Comparison of ENCODE assay signal across 8 cellular contexts in the genomic region with DNA sequence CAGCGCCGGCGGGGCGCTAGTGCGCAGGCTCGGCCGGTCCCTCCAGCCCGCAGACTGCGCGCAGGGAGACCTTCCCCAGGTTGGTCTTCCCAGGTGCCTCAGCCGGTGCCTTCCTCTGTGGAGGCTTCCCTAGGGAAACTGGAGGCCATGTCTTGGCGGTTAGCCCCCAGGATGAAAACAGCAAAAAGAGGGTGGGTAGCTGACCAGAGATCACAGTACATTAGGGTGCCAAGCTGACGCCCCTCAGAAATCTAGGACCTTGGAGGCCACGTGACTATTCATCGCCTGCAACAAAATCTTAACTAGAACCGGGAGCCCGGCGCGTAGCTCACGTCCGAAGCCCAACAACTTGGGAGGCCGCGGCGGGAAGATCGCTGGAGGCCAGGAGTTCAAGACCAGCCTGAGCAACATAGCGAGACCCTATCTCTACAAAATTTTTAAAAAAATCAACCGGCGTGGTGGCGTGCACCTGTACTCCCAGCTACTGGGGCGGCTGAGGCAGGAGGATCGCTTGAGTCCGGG. TPM values are rescaled to one million over a fixed set of nuclear protein-coding genes. Genes with fewer than 3 reads are reported as not detected.
A peak's percentile ranks its signal among the peaks of the same experiment; 100 is the strongest.
DNase-seq lines count a peak whose midpoint lies in the region; ATAC-seq and TF ChIP-seq lines count a peak whose summit lies in the region.

No MANE protein-coding gene starts in this region.

- peaks cover 34% of the 10 kb centered on the region for H3K4me1 Mint-ChIP-seq in activated CD8-positive, alpha-beta memory T cell treated with anti-CD3 and anti-CD28 coated beads, Interleukin-2, amount 10 ng/mL, durations not matched to agents 7 days and 5 days
- peaks cover 9% of the 10 kb centered on the region for H3K4me1 Mint-ChIP-seq in activated T-helper 17 cell treated with anti-CD3 and anti-CD28 coated beads, Interleukin-2, amount 50 U/mL, for 72 hours
- peaks cover 35 to 44% of the 10 kb centered on the region in 2 donors for H3K4me1 Mint-ChIP-seq in immature natural killer cell

- intact Hi-C loops in thyroid gland (cut with DNase I), result no loop called here

- CTCF ChIA-PET in activated CD8-positive, alpha-beta memory T cell treated with anti-CD3 and anti-CD28 coated beads, Interleukin-2, amount 10 ng/mL, durations not matched to agents 7 days and 5 days (lab: Charles Lee), result interaction anchor here (0.5 to 5.3 kb wide), 10 partner anchors 19 to 101 kb away, joined by 3 to 69 read pairs (median 10); a partner anchor contains a TSS

- peak overlapping the region; percentile 96 to 97 (median 97) for H3K27ac ChIP-seq in thyroid gland

- peak overlapping the region; percentile 91 for H3K4me3 Mint-ChIP-seq in activated CD8-positive, alpha-beta memory T cell treated with anti-CD3 and anti-CD28 coated beads, Interleukin-2, amount 10 ng/mL, durations not matched to agents 7 days and 5 days
- H3K4me3 Mint-ChIP-seq in activated T-helper 17 cell treated with anti-CD3 and anti-CD28 coated beads, Interleukin-2, amount 50 U/mL, for 72 hours, result peak overlapping the region; percentile 79
- peak overlapping the region; percentile 97 to 99 (median 99) for H3K4me3 Mint-ChIP-seq in immature natural killer cell

- 48 to 52% methylated on average over 21 to 25 of the region's 32 CpGs for WGBS in thyroid gland, 2 donors

- H3K9me3 Mint-ChIP-seq in activated CD8-positive, alpha-beta memory T cell treated with anti-CD3 and anti-CD28 coated beads, Interleukin-2, amount 10 ng/mL, durations not matched to agents 7 days and 5 days (ENCODE audit: low read depth), result no peaks in the 10 kb centered on the region
- H3K9me3 Mint-ChIP-seq in activated T-helper 17 cell treated with anti-CD3 and anti-CD28 coated beads, Interleukin-2, amount 50 U/mL, for 72 hours, result no peaks in the 10 kb centered on the region
- no peaks in the 10 kb centered on the region for H3K9me3 Mint-ChIP-seq in immature natural killer cell

- no peak for ATAC-seq in activated CD8-positive, alpha-beta memory T cell treated with anti-CD3 and anti-CD28 coated beads, Interleukin-2, amount 10 ng/mL, durations not matched to agents 7 days and 5 days
- no peak for ATAC-seq in activated T-helper 17 cell treated with anti-CD3 and anti-CD28 coated beads, Interleukin-2, amount 50 U/mL, for 72 hours (replicated peaks)

- no peak for TF ChIP-seq POLR2A in thyroid gland (IDR thresholded peaks at IDR 0.05)

- no peaks in the 10 kb centered on the region for H3K9me3 ChIP-seq in thyroid gland

- no peak for DNase-seq in activated CD8-positive, alpha-beta memory T cell treated with anti-CD3 and anti-CD28 coated beads, Interleukin-2, amount 10 ng/mL, durations not matched to agents 7 days and 5 days
- no peak for DNase-seq in activated CD8-positive, alpha-beta memory T cell treated with anti-CD3 and anti-CD28 coated beads for 24 hours
- DNase-seq in immature natural killer cell (no peak), thyroid gland (no peak), epidermal melanocyte (ENCODE audit: insufficient read length, low spot score) (no peak), HUDEP-2 (lab: John Stamatoyannopoulos, UW; ENCODE audit: unreplicated experiment in 76 of 76) (no peak)
- DNase-seq in stimulated activated CD4-positive, alpha-beta T cell treated with anti-CD3 and anti-CD28 coated beads, Interleukin-4, amount 100 ng/mL, for 4 hours, result no peak

- H3K36me3 Mint-ChIP-seq in activated CD8-positive, alpha-beta memory T cell treated with anti-CD3 and anti-CD28 coated beads, Interleukin-2, amount 10 ng/mL, durations not matched to agents 7 days and 5 days, result peaks cover 15% of the 10 kb centered on the region
- peaks cover 65% of the 10 kb centered on the region for H3K36me3 Mint-ChIP-seq in activated T-helper 17 cell treated with anti-CD3 and anti-CD28 coated beads, Interleukin-2, amount 50 U/mL, for 72 hours (ENCODE audit: low read depth)
- peaks cover 7 to 9% (median 7%) of the 10 kb centered on the region in 3 donors for H3K36me3 Mint-ChIP-seq in immature natural killer cell

- no peaks in the 10 kb centered on the region for H3K27me3 Mint-ChIP-seq in activated CD8-positive, alpha-beta memory T cell treated with anti-CD3 and anti-CD28 coated beads, Interleukin-2, amount 10 ng/mL, durations not matched to agents 7 days and 5 days
- no peaks in the 10 kb centered on the region for H3K27me3 Mint-ChIP-seq in activated T-helper 17 cell treated with anti-CD3 and anti-CD28 coated beads, Interleukin-2, amount 50 U/mL, for 72 hours
- H3K27me3 Mint-ChIP-seq in immature natural killer cell (ENCODE audit: low read depth in 3 of 3), result peaks cover 2 to 5% (median 5%) of the 10 kb centered on the region in 3 donors

- no peak for TF ChIP-seq CTCF in thyroid gland (IDR thresholded peaks at IDR 0.05)

- peak overlapping the region; percentile 12 to 81 (median 72) for H3K4me3 ChIP-seq in thyroid gland (replicated peaks in 1 of 3)

- no peaks in the 10 kb centered on the region for H3K27me3 ChIP-seq in thyroid gland

- peaks cover 3 to 10% of the 10 kb centered on the region in 2 donors for H3K36me3 ChIP-seq in thyroid gland

- H3K27ac Mint-ChIP-seq in activated CD8-positive, alpha-beta memory T cell treated with anti-CD3 and anti-CD28 coated beads, Interleukin-2, amount 10 ng/mL, durations not matched to agents 7 days and 5 days, result peak overlapping the region; percentile 94
- H3K27ac Mint-ChIP-seq in activated T-helper 17 cell treated with anti-CD3 and anti-CD28 coated beads, Interleukin-2, amount 50 U/mL, for 72 hours, result peak overlapping the region; percentile 79
- peak overlapping the region; percentile 92 to 99 (median 98) for H3K27ac Mint-ChIP-seq in immature natural killer cell

- H3K4me1 ChIP-seq in thyroid gland, result peaks cover 17 to 23% of the 10 kb centered on the region in 2 donors

RNA-seq across cellular contexts. Expression of a gene that starts 0.3 kb away (rescaled TPM):
- total RNA-seq in activated CD8-positive, alpha-beta memory T cell treated with anti-CD3 and anti-CD28 coated beads, Interleukin-2, amount 10 ng/mL, durations not matched to agents 7 days and 5 days, result 100 to 1,000 TPM in 1 of 2 experiments, 10 to 100 TPM in 1; 86.7 to 117 TPM
- total RNA-seq in activated T-helper 17 cell treated with anti-CD3 and anti-CD28 coated beads, Interleukin-2, amount 50 U/mL, for 72 hours, result 10 to 100 TPM; 69.0 to 82.6 TPM
- 100 to 1,000 TPM; 224 to 384 (median 327) TPM for polyA plus RNA-seq in immature natural killer cell
- 100 to 1,000 TPM; 157 to 361 (median 297) TPM for total RNA-seq in thyroid gland

RNA-seq across cellular contexts. Expression of a gene that starts 7.6 kb away (rescaled TPM):
- 10 to 100 TPM; 21.6 TPM for total RNA-seq in activated CD8-positive, alpha-beta memory T cell treated with anti-CD3 and anti-CD28 coated beads, Interleukin-2, amount 10 ng/mL, durations not matched to agents 7 days and 5 days
- total RNA-seq in activated T-helper 17 cell treated with anti-CD3 and anti-CD28 coated beads, Interleukin-2, amount 50 U/mL, for 72 hours, result 10 to 100 TPM; 20.0 to 23.1 TPM
- polyA plus RNA-seq in immature natural killer cell, result 1 to 10 TPM in 1 of 3 donors, under 1 TPM in 1, not detected in 1; 0.32 to 1.4 TPM
- 1 to 10 TPM; 5.1 to 6.6 (median 5.8) TPM for total RNA-seq in thyroid gland

RNA-seq across cellular contexts. Expression of a gene that starts 27.2 kb away (rescaled TPM):
- 10 to 100 TPM; 56.6 to 57.1 TPM for total RNA-seq in activated CD8-positive, alpha-beta memory T cell treated with anti-CD3 and anti-CD28 coated beads, Interleukin-2, amount 10 ng/mL, durations not matched to agents 7 days and 5 days
- 10 to 100 TPM; 49.3 to 56.8 TPM for total RNA-seq in activated T-helper 17 cell treated with anti-CD3 and anti-CD28 coated beads, Interleukin-2, amount 50 U/mL, for 72 hours
- polyA plus RNA-seq in immature natural killer cell, result 100 to 1,000 TPM in 2 of 3 donors, 10 to 100 TPM in 1; 88.2 to 135 (median 116) TPM
- 100 to 1,000 TPM in 2 of 4 donors, 10 to 100 TPM in 2; 71.5 to 141 (median 107) TPM for total RNA-seq in thyroid gland

RNA-seq across cellular contexts. Expression of a gene that starts 27.8 kb away (rescaled TPM):
- 10 to 100 TPM; 41.6 to 42.3 TPM for total RNA-seq in activated CD8-positive, alpha-beta memory T cell treated with anti-CD3 and anti-CD28 coated beads, Interleukin-2, amount 10 ng/mL, durations not matched to agents 7 days and 5 days
- 10 to 100 TPM; 55.6 to 69.6 TPM for total RNA-seq in activated T-helper 17 cell treated with anti-CD3 and anti-CD28 coated beads, Interleukin-2, amount 50 U/mL, for 72 hours
- polyA plus RNA-seq in immature natural killer cell, result 10 to 100 TPM; 19.6 to 28.6 (median 26.6) TPM
- 10 to 100 TPM; 30.0 to 42.5 (median 32.7) TPM for total RNA-seq in thyroid gland

RNA-seq across cellular contexts. Expression of a gene that starts 44.4 kb away (rescaled TPM):
- not detected for total RNA-seq in activated CD8-positive, alpha-beta memory T cell treated with anti-CD3 and anti-CD28 coated beads, Interleukin-2, amount 10 ng/mL, durations not matched to agents 7 days and 5 days
- not detected for total RNA-seq in activated T-helper 17 cell treated with anti-CD3 and anti-CD28 coated beads, Interleukin-2, amount 50 U/mL, for 72 hours
- not detected for polyA plus RNA-seq in immature natural killer cell
- not detected for total RNA-seq in thyroid gland
